In genomic region chr1:104238991-104239390, GRCh38 we compare ENCODE assay signal across 1 cellular context.
TF ChIP-seq lines count a peak whose summit lies in the region.

No MANE protein-coding gene starts in this region.

TF ChIP-seq in GM23338, 12 proteins besides CTCF, POLR2A, EP300 and RAD21 (continued from another document):
- TF ChIP-seq REST (IDR thresholded peaks at IDR 0.05; ENCODE audit: unreplicated experiment) (no peak), EZH2 (IDR thresholded peaks at IDR 0.05; ENCODE audit: low read depth, unreplicated experiment) (no peak), NANOG (IDR thresholded peaks at IDR 0.05; ENCODE audit: borderline replicate concordance) (no peak), ZNF114 (CRISPR knock-in tag; IDR thresholded peaks at IDR 0.05) (no peak)
- TF ChIP-seq, protein P1, sequence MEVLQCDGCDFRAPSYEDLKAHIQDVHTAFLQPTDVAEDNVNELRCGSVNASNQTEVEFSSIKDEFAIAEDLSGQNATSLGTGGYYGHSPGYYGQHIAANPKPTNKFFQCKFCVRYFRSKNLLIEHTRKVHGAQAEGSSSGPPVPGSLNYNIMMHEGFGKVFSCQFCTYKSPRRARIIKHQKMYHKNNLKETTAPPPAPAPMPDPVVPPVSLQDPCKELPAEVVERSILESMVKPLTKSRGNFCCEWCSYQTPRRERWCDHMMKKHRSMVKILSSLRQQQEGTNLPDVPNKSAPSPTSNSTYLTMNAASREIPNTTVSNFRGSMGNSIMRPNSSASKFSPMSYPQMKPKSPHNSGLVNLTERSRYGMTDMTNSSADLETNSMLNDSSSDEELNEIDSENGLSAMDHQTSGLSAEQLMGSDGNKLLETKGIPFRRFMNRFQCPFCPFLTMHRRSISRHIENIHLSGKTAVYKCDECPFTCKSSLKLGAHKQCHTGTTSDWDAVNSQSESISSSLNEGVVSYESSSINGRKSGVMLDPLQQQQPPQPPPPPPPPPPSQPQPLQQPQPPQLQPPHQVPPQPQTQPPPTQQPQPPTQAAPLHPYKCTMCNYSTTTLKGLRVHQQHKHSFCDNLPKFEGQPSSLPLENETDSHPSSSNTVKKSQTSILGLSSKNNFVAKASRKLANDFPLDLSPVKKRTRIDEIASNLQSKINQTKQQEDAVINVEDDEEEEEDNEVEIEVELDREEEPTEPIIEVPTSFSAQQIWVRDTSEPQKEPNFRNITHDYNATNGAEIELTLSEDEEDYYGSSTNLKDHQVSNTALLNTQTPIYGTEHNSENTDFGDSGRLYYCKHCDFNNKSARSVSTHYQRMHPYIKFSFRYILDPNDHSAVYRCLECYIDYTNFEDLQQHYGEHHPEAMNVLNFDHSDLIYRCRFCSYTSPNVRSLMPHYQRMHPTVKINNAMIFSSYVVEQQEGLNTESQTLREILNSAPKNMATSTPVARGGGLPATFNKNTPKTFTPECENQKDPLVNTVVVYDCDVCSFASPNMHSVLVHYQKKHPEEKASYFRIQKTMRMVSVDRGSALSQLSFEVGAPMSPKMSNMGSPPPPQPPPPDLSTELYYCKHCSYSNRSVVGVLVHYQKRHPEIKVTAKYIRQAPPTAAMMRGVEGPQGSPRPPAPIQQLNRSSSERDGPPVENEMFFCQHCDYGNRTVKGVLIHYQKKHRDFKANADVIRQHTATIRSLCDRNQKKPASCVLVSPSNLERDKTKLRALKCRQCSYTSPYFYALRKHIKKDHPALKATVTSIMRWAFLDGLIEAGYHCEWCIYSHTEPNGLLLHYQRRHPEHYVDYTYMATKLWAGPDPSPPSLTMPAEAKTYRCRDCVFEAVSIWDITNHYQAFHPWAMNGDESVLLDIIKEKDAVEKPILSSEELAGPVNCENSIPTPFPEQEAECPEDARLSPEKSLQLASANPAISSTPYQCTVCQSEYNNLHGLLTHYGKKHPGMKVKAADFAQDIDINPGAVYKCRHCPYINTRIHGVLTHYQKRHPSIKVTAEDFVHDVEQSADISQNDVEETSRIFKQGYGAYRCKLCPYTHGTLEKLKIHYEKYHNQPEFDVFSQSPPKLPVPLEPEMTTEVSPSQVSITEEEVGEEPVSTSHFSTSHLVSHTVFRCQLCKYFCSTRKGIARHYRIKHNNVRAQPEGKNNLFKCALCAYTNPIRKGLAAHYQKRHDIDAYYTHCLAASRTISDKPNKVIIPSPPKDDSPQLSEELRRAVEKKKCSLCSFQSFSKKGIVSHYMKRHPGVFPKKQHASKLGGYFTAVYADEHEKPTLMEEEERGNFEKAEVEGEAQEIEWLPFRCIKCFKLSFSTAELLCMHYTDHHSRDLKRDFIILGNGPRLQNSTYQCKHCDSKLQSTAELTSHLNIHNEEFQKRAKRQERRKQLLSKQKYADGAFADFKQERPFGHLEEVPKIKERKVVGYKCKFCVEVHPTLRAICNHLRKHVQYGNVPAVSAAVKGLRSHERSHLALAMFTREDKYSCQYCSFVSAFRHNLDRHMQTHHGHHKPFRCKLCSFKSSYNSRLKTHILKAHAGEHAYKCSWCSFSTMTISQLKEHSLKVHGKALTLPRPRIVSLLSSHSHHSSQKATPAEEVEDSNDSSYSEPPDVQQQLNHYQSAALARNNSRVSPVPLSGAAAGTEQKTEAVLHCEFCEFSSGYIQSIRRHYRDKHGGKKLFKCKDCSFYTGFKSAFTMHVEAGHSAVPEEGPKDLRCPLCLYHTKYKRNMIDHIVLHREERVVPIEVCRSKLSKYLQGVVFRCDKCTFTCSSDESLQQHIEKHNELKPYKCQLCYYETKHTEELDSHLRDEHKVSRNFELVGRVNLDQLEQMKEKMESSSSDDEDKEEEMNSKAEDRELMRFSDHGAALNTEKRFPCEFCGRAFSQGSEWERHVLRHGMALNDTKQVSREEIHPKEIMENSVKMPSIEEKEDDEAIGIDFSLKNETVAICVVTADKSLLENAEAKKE (CRISPR knock-in tag; IDR thresholded peaks at IDR 0.05): no peak
